15 cellular contexts compared by ENCODE assay signal in the genomic region with DNA sequence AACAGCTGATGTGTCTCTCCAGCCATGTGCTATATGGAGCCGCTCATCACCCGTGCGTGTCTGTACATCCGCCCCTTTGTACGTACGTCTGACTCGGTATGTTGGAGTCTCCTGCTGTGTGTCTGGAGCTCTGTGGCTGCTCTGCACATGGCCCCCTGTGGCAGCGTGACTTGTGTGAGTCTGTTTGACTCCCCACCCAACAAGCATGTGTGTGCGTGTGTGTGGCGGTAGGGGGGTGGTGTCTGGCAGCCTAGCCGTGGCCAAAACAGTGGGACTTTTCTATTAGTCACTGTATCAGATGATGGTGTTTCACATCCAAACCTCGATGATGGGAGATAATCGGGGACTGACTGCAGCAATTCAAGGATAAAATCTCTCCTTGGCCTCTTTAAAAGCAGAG.
A peak's percentile ranks its signal among the peaks of the same experiment; 100 is the strongest.
DNase-seq lines count a peak whose midpoint lies in the region; ATAC-seq, FAIRE-seq and TF ChIP-seq lines count a peak whose summit lies in the region.
"Had no signal": no experiment of that assay in that cellular context is flagged by ENCODE, and none has a peak within 500 bp of the region (broad histone marks: within the 10 kb centered on the region; RNA-seq: fewer than 3 reads in every experiment).

No MANE protein-coding gene starts in this region.

- POLR2A ChIA-PET in H1 (lab: Charles Lee; ENCODE audit: partially characterized antibody): no interaction called here

- H3K4me1 ChIP-seq in right atrium auricular region (peaks cover 0 to 15% of the 10 kb centered on the region in 2 donors), H1 (replicated peaks in 1 of 4; ENCODE audit: control insufficient read depth in 3 of 4, insufficient read depth in 4 of 4, low read length in 3 of 4) (peaks cover 0 to 27% (median 10%) of the 10 kb centered on the region in 4 experiments; a peak in 5 of 7 replicates), stomach (peaks cover 0 to 8% (median 3%) of the 10 kb centered on the region in 4 donors)
- H3K4me1 ChIP-seq: A549 had no signal

- peak overlapping the region; percentile 28 for H2BK120ac ChIP-seq in H1 (replicated peaks; ENCODE audit: low read depth, low read length)

- H3K9ac ChIP-seq in H1 (replicated peaks in 1 of 4; ENCODE audit: extremely low read depth in 1 of 4, low read depth in 3 of 4, low read length in 3 of 4): no peak overlapping the region

- no peak overlapping the region for H2BK5ac ChIP-seq in H1 (ENCODE audit: low read depth, low read length)

- H3K79me1 ChIP-seq in H1 (ENCODE audit: low read depth, low read length): no peaks in the 10 kb centered on the region

- no peak overlapping the region for H2AK5ac ChIP-seq in H1 (ENCODE audit: low read depth, low read length)

- no peak overlapping the region for H3K18ac ChIP-seq in H1 (ENCODE audit: extremely low read depth, low read length)

- 0 out of 2 replicates have a peak overlapping the region, but pooled peaks have one; percentile 48 for H2BK20ac ChIP-seq in H1 (ENCODE audit: low read length)

- no peak for TF ChIP-seq POLR2A in H1 (IDR thresholded peaks at IDR 0.05; ENCODE audit: control extremely low read depth in 1 of 2, low read depth in 2 of 2, low read length in 2 of 2)
- no peak for TF ChIP-seq POLR2A in stomach (IDR thresholded peaks at IDR 0.05)

- no peak overlapping the region for H4K8ac ChIP-seq in H1 (ENCODE audit: extremely low read depth, insufficient read depth, low read length)

- no peaks in the 10 kb centered on the region for H4K20me1 ChIP-seq in H1 (replicated peaks in 1 of 2; ENCODE audit: control insufficient read depth in 1 of 2, insufficient read depth in 2 of 2, low read length in 2 of 2)

- H3K56ac ChIP-seq in H1 (replicated peaks; ENCODE audit: insufficient read length, low read depth, low read length): no peak overlapping the region

- peak; percentile 25 for ATAC-seq in left ventricle myocardium superior
- ATAC-seq: A549; activated CD8-positive, alpha-beta T cell treated with anti-CD3 and anti-CD28 coated beads, Interleukin-2, amount 10 ng/mL, durations not matched to agents 7 days and 5 days had no signal

- peak overlapping the region; percentile 5 for H3K4ac ChIP-seq in H1 (replicated peaks; ENCODE audit: insufficient read length, low read depth, low read length)

- H3K4me3 ChIP-seq in right atrium auricular region (no peak overlapping the region), H1 (ENCODE audit: extremely low read depth in 1 of 4, insufficient read depth in 2 of 4, low read depth in 3 of 4, low read length in 4 of 4) (no peak overlapping the region), stomach (no peak overlapping the region)
- H3K4me3 ChIP-seq: A549, thyroid gland had no signal

- WGBS in H1 (ENCODE audit: extremely low coverage in 1 of 2, insufficient coverage in 1 of 2, insufficient read length in 1 of 2, insufficient replicate concordance in 2 of 2, low coverage in 1 of 2, low lambda C conversion rate in 2 of 2, missing lambda C conversion rate in 1 of 2), 2 experiments: 86% methylated on average over 13 of the region's 13 CpGs; no CpG with 5 or more reads in 1 of the 2 experiments
- 69 to 83% (median 76%) methylated on average over 12 to 13 of the region's 13 CpGs for WGBS in stomach, 5 donors

- TF ChIP-seq CTCF in right atrium auricular region (IDR thresholded peaks at IDR 0.05) (no peak), H1 (IDR thresholded peaks at IDR 0.05; ENCODE audit: control extremely low read depth in 1 of 3, insufficient read depth in 1 of 3, low read depth in 1 of 3, low read length in 3 of 3) (no peak), stomach (IDR thresholded peaks at IDR 0.05) (no peak)

- no peaks in the 10 kb centered on the region for H3K79me2 ChIP-seq in H1 (ENCODE audit: control insufficient read depth in 1 of 2, insufficient read depth in 2 of 2, low read length in 2 of 2)

- H2BK15ac ChIP-seq in H1 (ENCODE audit: low read length): no peak overlapping the region

- no peaks in the 10 kb centered on the region for H3K9me3 ChIP-seq in right atrium auricular region
- H3K9me3 ChIP-seq in H1 (ENCODE audit: insufficient read depth in 2 of 2, low read depth in 1 of 2, low read length in 1 of 2): no peaks in the 10 kb centered on the region; a peak in 1 of 4 replicates
- H3K9me3 ChIP-seq in stomach: no peaks in the 10 kb centered on the region
- H3K9me3 ChIP-seq: A549, thyroid gland had no signal

- no peaks in the 10 kb centered on the region for H3K23me2 ChIP-seq in H1 (ENCODE audit: low read depth, low read length)

- H3K4me2 ChIP-seq in H1 (ENCODE audit: insufficient read depth in 1 of 2, low read depth in 2 of 2, low read length in 2 of 2): no peak overlapping the region
- H3K4me2 ChIP-seq: A549 had no signal

- no peak for TF ChIP-seq EP300 in H1 (IDR thresholded peaks at IDR 0.05; ENCODE audit: borderline replicate concordance in 1 of 2, low read depth in 2 of 2, low read length in 2 of 2)
- no peak for TF ChIP-seq EP300 in stomach (IDR thresholded peaks at IDR 0.05)

- H3K14ac ChIP-seq in H1 (ENCODE audit: insufficient read length): no peak overlapping the region

- H3K27me3 ChIP-seq in right atrium auricular region (no peaks in the 10 kb centered on the region), H1 (replicated peaks in 1 of 4; ENCODE audit: control insufficient read depth in 3 of 4, extremely low read depth in 1 of 4, insufficient read depth in 3 of 4, low read length in 3 of 4) (no peaks in the 10 kb centered on the region; a peak in 2 of 7 replicates), stomach (no peaks in the 10 kb centered on the region)
- H3K27me3 ChIP-seq: thyroid gland had no signal

- H4K91ac ChIP-seq in H1 (replicated peaks; ENCODE audit: insufficient read length, low read length): no peak overlapping the region

- H3K36me3 ChIP-seq in right atrium auricular region: no peaks in the 10 kb centered on the region
- H3K36me3 ChIP-seq in H1 (ENCODE audit: control insufficient read depth in 2 of 4, insufficient read depth in 4 of 4, low read length in 3 of 4): no peaks in the 10 kb centered on the region
- no peaks in the 10 kb centered on the region for H3K36me3 ChIP-seq in stomach
- H3K36me3 ChIP-seq: thyroid gland had no signal

- H2AFZ ChIP-seq in H1 (ENCODE audit: low read length): no peak overlapping the region

- intact Hi-C loops in left ventricle myocardium superior (cut with micrococcal nuclease) (no loop called here), stomach (cut with DNase I; ENCODE audit: low total_unique reads) (no loop called here)

- DNase-seq in left ventricle myocardium superior (peak; percentile 31), right atrium auricular region (ENCODE audit: low spot score) (no peak), H1 (ENCODE audit: low read depth in 1 of 2, low spot score in 2 of 2) (no peak), myocyte (ENCODE audit: low read depth) (peak; percentile 71), stomach (no peak), NOMO-1 treated with DMSO at 0.1 percent for 48 hours (lab: John Stamatoyannopoulos, UW; ENCODE audit: unreplicated experiment) (no peak), kidney tubule cell (ENCODE audit: low spot score) (no peak)
- no peak for DNase-seq in activated CD4-positive, alpha-beta T cell treated with anti-CD3 and anti-CD28 coated beads, Interleukin-2, amount 50 U/mL, for 1 hour
- DNase-seq: activated CD8-positive, alpha-beta T cell treated with anti-CD3 and anti-CD28 coated beads, Interleukin-2, amount 10 ng/mL, durations not matched to agents 7 days and 5 days; activated gamma-delta T cell treated with Interleukin-2 at 50 U/mL for 16 hours; NCI-H1092; NCI-H446 treated with DMSO at 0.1 percent for 48 hours; small intestine; thyroid gland had no signal

- FAIRE-seq in H1 (lab: Jason Lieb, UNC): no peak
- FAIRE-seq: A549, small intestine had no signal

- CTCF ChIA-PET in H1 (lab: Charles Lee; ENCODE audit: partially characterized antibody): interaction anchor here (0.6 to 9.4 kb wide), 9 partner anchors 9 to 517 kb away, joined by 3 to 209 read pairs (median 5); no protein-coding TSS in a partner anchor

- no peak overlapping the region for H3K23ac ChIP-seq in H1 (ENCODE audit: insufficient read length)

- H3K27ac ChIP-seq in right atrium auricular region (no peak overlapping the region), H1 (ENCODE audit: low read depth, low read length) (no peak overlapping the region), stomach (no peak overlapping the region)
- H3K27ac ChIP-seq: A549, thyroid gland had no signal

- TF ChIP-seq RAD21 in H1 (IDR thresholded peaks at IDR 0.05 in 1 of 2, conservative IDR thresholded peaks at IDR 0.05 in 1 of 2; ENCODE audit: low read depth in 2 of 2, low read length in 2 of 2): no peak

- H2BK12ac ChIP-seq in H1 (ENCODE audit: low read depth, low read length): peak overlapping the region; percentile 22; the same call in 1 of the 2 replicates

- H4K5ac ChIP-seq in H1 (ENCODE audit: insufficient read length, low read depth, low read length): no peak overlapping the region

TF ChIP-seq in H1, 55 proteins besides CTCF, POLR2A, EP300 and RAD21 (continues in another document):
- TF ChIP-seq, protein P1, sequence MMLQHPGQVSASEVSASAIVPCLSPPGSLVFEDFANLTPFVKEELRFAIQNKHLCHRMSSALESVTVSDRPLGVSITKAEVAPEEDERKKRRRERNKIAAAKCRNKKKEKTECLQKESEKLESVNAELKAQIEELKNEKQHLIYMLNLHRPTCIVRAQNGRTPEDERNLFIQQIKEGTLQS (IDR thresholded peaks at IDR 0.05; ENCODE audit: insufficient read depth, low read depth, low read length): no peak
- TF ChIP-seq NRF1 (IDR thresholded peaks at IDR 0.05; ENCODE audit: low read depth, low read length) (no peak), RXRA (IDR thresholded peaks at IDR 0.05; ENCODE audit: insufficient read depth, low read depth, low read length) (no peak), RBBP5 (IDR thresholded peaks at IDR 0.05; ENCODE audit: borderline replicate concordance, low read depth, low read length) (no peak)
- TF ChIP-seq, protein P2, sequence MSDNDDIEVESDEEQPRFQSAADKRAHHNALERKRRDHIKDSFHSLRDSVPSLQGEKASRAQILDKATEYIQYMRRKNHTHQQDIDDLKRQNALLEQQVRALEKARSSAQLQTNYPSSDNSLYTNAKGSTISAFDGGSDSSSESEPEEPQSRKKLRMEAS (IDR thresholded peaks at IDR 0.05): no peak

Comparison
In these comparisons a context has a peak if more than half of its experiments do, and no peak if none do; other contexts are left out.
1. DNase-seq: peak in left ventricle myocardium superior (single experiment) and myocyte (single experiment); none in right atrium auricular region (single experiment), H1 (0 of 2), activated CD4-positive, alpha-beta T cell treated with anti-CD3 and anti-CD28 coated beads, Interleukin-2, amount 50 U/mL, for 1 hour (single experiment), stomach (single experiment), NOMO-1 treated with DMSO at 0.1 percent for 48 hours (single experiment) and kidney tubule cell (single experiment).